In genomic region chr1:245225709-245226464, GRCh38 we compare ENCODE assay signal across 19 cellular contexts.
"Had no signal": no experiment of that assay in that cellular context is flagged by ENCODE, and none has a peak within 500 bp of the region (broad histone marks: within the 10 kb centered on the region; RNA-seq: fewer than 3 reads in every experiment).

No MANE protein-coding gene starts in this region.

- DNase-seq: activated CD4-positive, CD25-positive, alpha-beta regulatory T cell treated with anti-CD3 and anti-CD28 coated beads, Interleukin-2, amount 50 U/mL, for 72 hours; activated naive CD4-positive, alpha-beta T cell treated with anti-CD3 and anti-CD28 coated beads for 36 hours; activated naive CD8-positive, alpha-beta T cell treated with anti-CD3 and anti-CD28 coated beads, Interleukin-2, amount 50 U/mL, for 24 hours; colonic mucosa; left ventricle myocardium inferior; naive thymus-derived CD8-positive, alpha-beta T cell; occipital lobe; right cardiac atrium; T-helper 1 cell; T1000 had no signal

- H3K27ac ChIP-seq: breast epithelium, colonic mucosa, hepatocyte, left ventricle myocardium inferior, prostate gland, suprapubic skin had no signal

- H3K4me1 Mint-ChIP-seq: activated naive CD8-positive, alpha-beta T cell treated with anti-CD3 and anti-CD28 coated beads, Interleukin-2, amount 50 U/mL, for 24 hours; memory B cell; naive thymus-derived CD8-positive, alpha-beta T cell had no signal

- H3K4me3 Mint-ChIP-seq: activated naive CD4-positive, alpha-beta T cell treated with anti-CD3 and anti-CD28 coated beads for 36 hours; activated naive CD8-positive, alpha-beta T cell treated with anti-CD3 and anti-CD28 coated beads, Interleukin-2, amount 50 U/mL, for 24 hours; memory B cell; naive thymus-derived CD8-positive, alpha-beta T cell; stimulated activated naive CD8-positive, alpha-beta T cell treated with anti-CD3 and anti-CD28 coated beads, Interleukin-15, Interleukin-2, amounts not matched to agents 100 ng/mL and 50 ng/mL, for 24 hours had no signal

- H3K4me3 ChIP-seq: breast epithelium, colonic mucosa, hepatocyte, left ventricle myocardium inferior, prostate gland, smooth muscle cell, suprapubic skin had no signal

- ATAC-seq: activated naive CD8-positive, alpha-beta T cell treated with anti-CD3 and anti-CD28 coated beads, Interleukin-2, amount 50 U/mL, for 24 hours; esophagus mucosa; naive thymus-derived CD8-positive, alpha-beta T cell; right cardiac atrium had no signal

- H3K27me3 ChIP-seq: breast epithelium, colonic mucosa, hepatocyte, suprapubic skin had no signal

- H3K9me3 Mint-ChIP-seq: activated naive CD4-positive, alpha-beta T cell treated with anti-CD3 and anti-CD28 coated beads for 36 hours; activated naive CD8-positive, alpha-beta T cell treated with anti-CD3 and anti-CD28 coated beads, Interleukin-2, amount 50 U/mL, for 24 hours; activated T-helper 2 cell treated with anti-CD3 and anti-CD28 coated beads, Interferon-gamma antibody, Interleukin-2, Interleukin-4, amounts not matched to agents 10 μg/mL and 5 μg/mL and 100 μg/mL, durations not matched to agents 14 hours and 24 hours and 36 hours; memory B cell; naive thymus-derived CD8-positive, alpha-beta T cell; stimulated activated naive CD8-positive, alpha-beta T cell treated with anti-CD3 and anti-CD28 coated beads, Interleukin-15, Interleukin-2, amounts not matched to agents 100 ng/mL and 50 ng/mL, for 24 hours had no signal

- H3K4me1 ChIP-seq: breast epithelium, colonic mucosa, left ventricle myocardium inferior, prostate gland, suprapubic skin had no signal

- H2AFZ ChIP-seq: hepatocyte had no signal

- H3K36me3 Mint-ChIP-seq: memory B cell; naive thymus-derived CD8-positive, alpha-beta T cell had no signal

- H3K4me2 ChIP-seq: hepatocyte, smooth muscle cell had no signal

- H3K9me3 ChIP-seq: breast epithelium, colonic mucosa, left ventricle myocardium inferior, prostate gland, suprapubic skin had no signal

- H3K36me3 ChIP-seq: breast epithelium, colonic mucosa, left ventricle myocardium inferior, prostate gland, suprapubic skin had no signal
